8 cellular contexts compared by ENCODE assay signal in genomic region chr7:133252858-133253521, GRCh38. TPM values are rescaled to one million over a fixed set of nuclear protein-coding genes. Genes with fewer than 3 reads are reported as not detected.
A peak's percentile ranks its signal among the peaks of the same experiment; 100 is the strongest.
DNase-seq lines count a peak whose midpoint lies in the region; ATAC-seq and TF ChIP-seq lines count a peak whose summit lies in the region.

Gene EXOC4 (plus strand): TSS chr7:133253078.

- no peaks in the 10 kb centered on the region for H3K9me3 Mint-ChIP-seq in activated naive CD8-positive, alpha-beta T cell (ENCODE audit: low read depth)

- H3K27ac ChIP-seq in testis, result peak within 1 kb of the TSS; percentile 87 to 89

- no peaks in the 10 kb centered on the region for H3K36me3 ChIP-seq in testis (ENCODE audit: low read depth, missing control alignments)

- H3K4me1 ChIP-seq in testis, result no peaks in the 10 kb centered on the region

- POLR2A ChIA-PET in GM10248 (lab: Yijun Ruan, JAX), result interaction anchor here (0.5 kb wide), 1 partner anchor 11 kb away, joined by 3 read pairs; no protein-coding TSS in a partner anchor

- H3K27me3 Mint-ChIP-seq in activated naive CD8-positive, alpha-beta T cell, result no peaks in the 10 kb centered on the region

- ATAC-seq in HG02623 (IDR thresholded peaks at IDR 0.05; ENCODE audit: unreplicated experiment), result peak; percentile 99
- peak; percentile 100 for ATAC-seq in omental fat pad (ENCODE audit: low FRiP score)

- TF ChIP-seq CTCF in GM10248 (IDR thresholded peaks at IDR 0.05; ENCODE audit: control extremely low read depth, extremely low read depth, low read depth, missing control alignments), result no peak
- no peak for TF ChIP-seq CTCF in omental fat pad (IDR thresholded peaks at IDR 0.05)
- no peak for TF ChIP-seq CTCF in testis (IDR thresholded peaks at IDR 0.05)

- DNase-seq in GM10248 (ENCODE audit: extremely low spot score) (peak; percentile 93), NCI-H1105 (lab: John Stamatoyannopoulos, UW) (peak; percentile 97), SKM-1 treated with dmso at 0.1 percent for 144 hours (lab: John Stamatoyannopoulos, UW; ENCODE audit: unreplicated experiment) (peak; percentile 95), glomerular visceral epithelial cell (ENCODE audit: extremely low spot score) (peak; percentile 97), omental fat pad (ENCODE audit: low spot score) (peak; percentile 59), testis (peak; percentile 97)

- CTCF ChIA-PET in GM10248 (lab: Yijun Ruan, JAX), result interaction anchor here (0.6 to 1.6 kb wide), 3 partner anchors 19 to 244 kb away, joined by 3 to 5 read pairs (median 3); no protein-coding TSS in a partner anchor

- H3K4me3 ChIP-seq in testis, result peak within 1 kb of the TSS; percentile 72 to 97

- no peaks in the 10 kb centered on the region for H3K27me3 ChIP-seq in testis

- H3K36me3 Mint-ChIP-seq in activated naive CD8-positive, alpha-beta T cell, result peaks cover 7% of the 10 kb centered on the region

- peaks cover 29% of the 10 kb centered on the region for H3K4me1 Mint-ChIP-seq in activated naive CD8-positive, alpha-beta T cell (ENCODE audit: low read depth)

- WGBS in testis, 2 donors, result 0 to 1% methylated on average over 20 to 25 of the region's 25 CpGs

- peak; percentile 46 for TF ChIP-seq POLR2A in testis (IDR thresholded peaks at IDR 0.05)

- peak within 1 kb of the TSS; percentile 94 for H3K4me3 Mint-ChIP-seq in activated naive CD8-positive, alpha-beta T cell

- H3K27ac Mint-ChIP-seq in activated naive CD8-positive, alpha-beta T cell, result peak within 1 kb of the TSS; percentile 93

- intact Hi-C loops in testis (cut with DNase I; ENCODE audit: low total_unique reads), result no loop called here

- H3K9me3 ChIP-seq in testis, result no peaks in the 10 kb centered on the region

RNA-seq across cellular contexts. Expression of gene EXOC4, which starts in this region (rescaled TPM):
- total RNA-seq in omental fat pad, result 10 to 100 TPM; 59.2 to 88.7 (median 71.6) TPM
- 100 to 1,000 TPM; 142 to 169 TPM for total RNA-seq in testis
- 47.4 TPM for polyA plus RNA-seq in testis (ENCODE audit: insufficient read depth, low read depth, low replicate concordance)

Comparison
In these comparisons a context has a peak if more than half of its experiments do, and no peak if none do; other contexts are left out.
1. Peak in every context shown above with its lines: DNase-seq, ATAC-seq, H3K4me3 ChIP-seq and H3K27ac ChIP-seq.